1 cellular context compared by ENCODE assay signal in genomic region chr4:46648088-46648744, GRCh38.
TF ChIP-seq lines count a peak whose summit lies in the region.

No MANE protein-coding gene starts in this region.

TF ChIP-seq in GM23338, 12 proteins besides CTCF, POLR2A, EP300 and RAD21 (continued from another document):
- TF ChIP-seq, protein P1, sequence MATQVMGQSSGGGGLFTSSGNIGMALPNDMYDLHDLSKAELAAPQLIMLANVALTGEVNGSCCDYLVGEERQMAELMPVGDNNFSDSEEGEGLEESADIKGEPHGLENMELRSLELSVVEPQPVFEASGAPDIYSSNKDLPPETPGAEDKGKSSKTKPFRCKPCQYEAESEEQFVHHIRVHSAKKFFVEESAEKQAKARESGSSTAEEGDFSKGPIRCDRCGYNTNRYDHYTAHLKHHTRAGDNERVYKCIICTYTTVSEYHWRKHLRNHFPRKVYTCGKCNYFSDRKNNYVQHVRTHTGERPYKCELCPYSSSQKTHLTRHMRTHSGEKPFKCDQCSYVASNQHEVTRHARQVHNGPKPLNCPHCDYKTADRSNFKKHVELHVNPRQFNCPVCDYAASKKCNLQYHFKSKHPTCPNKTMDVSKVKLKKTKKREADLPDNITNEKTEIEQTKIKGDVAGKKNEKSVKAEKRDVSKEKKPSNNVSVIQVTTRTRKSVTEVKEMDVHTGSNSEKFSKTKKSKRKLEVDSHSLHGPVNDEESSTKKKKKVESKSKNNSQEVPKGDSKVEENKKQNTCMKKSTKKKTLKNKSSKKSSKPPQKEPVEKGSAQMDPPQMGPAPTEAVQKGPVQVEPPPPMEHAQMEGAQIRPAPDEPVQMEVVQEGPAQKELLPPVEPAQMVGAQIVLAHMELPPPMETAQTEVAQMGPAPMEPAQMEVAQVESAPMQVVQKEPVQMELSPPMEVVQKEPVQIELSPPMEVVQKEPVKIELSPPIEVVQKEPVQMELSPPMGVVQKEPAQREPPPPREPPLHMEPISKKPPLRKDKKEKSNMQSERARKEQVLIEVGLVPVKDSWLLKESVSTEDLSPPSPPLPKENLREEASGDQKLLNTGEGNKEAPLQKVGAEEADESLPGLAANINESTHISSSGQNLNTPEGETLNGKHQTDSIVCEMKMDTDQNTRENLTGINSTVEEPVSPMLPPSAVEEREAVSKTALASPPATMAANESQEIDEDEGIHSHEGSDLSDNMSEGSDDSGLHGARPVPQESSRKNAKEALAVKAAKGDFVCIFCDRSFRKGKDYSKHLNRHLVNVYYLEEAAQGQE (IDR thresholded peaks at IDR 0.05; ENCODE audit: unreplicated experiment): no peak
- no peak for TF ChIP-seq POLR2AphosphoS5 (IDR thresholded peaks at IDR 0.05; ENCODE audit: low read depth)
